In the genomic region with DNA sequence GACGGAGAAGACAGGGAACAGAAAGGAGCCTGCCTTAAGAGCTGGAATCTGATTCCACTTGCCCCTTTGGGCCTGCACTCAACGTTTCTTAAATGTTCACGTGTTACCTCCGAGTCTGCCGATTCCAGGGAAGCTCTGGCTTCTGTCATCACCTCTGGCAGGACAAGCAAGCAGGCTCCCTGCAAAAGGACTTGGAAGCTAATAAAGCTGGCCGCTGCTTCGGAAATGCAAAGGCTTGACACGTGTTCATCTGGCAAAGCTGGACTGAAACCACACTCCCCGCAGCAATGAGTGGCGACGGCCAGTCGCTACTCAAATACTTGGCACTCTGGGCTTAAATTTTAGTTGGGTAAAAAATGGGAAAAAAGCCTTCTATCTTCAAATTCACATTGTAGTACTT, we compare ENCODE assay signal across 13 cellular contexts.
DNase-seq lines count a peak whose midpoint lies in the region; ATAC-seq, FAIRE-seq and TF ChIP-seq lines count a peak whose summit lies in the region.
"Had no signal": no experiment of that assay in that cellular context is flagged by ENCODE, and none has a peak within 500 bp of the region (broad histone marks: within the 10 kb centered on the region; RNA-seq: fewer than 3 reads in every experiment).

No MANE protein-coding gene starts in this region.

- H3K4me3 ChIP-seq in BE2C (ENCODE audit: low read depth, low read length) = no peak overlapping the region
- no peak overlapping the region for H3K4me3 ChIP-seq in parathyroid adenoma (ENCODE audit: low read depth, low read length)
- H3K4me3 ChIP-seq: breast epithelium, left lung, thyroid gland had no signal

- peaks cover 18% of the 10 kb centered on the region for H3K79me2 ChIP-seq in parathyroid adenoma

- peak; percentile 81 for ATAC-seq in Right ventricle myocardium superior (ENCODE audit: poor library complexity)
- no peak for ATAC-seq in HG03108 (IDR thresholded peaks at IDR 0.05; ENCODE audit: unreplicated experiment)
- no peak for ATAC-seq in HG02981 (IDR thresholded peaks at IDR 0.05; ENCODE audit: unreplicated experiment)
- ATAC-seq: effector memory CD8-positive, alpha-beta T cell; left lung had no signal

- FAIRE-seq in D721Med (lab: Jason Lieb, UNC) = no peak

- intact Hi-C loops in Right ventricle myocardium superior (cut with DNase I) = no loop called here

- H3K9ac ChIP-seq in parathyroid adenoma = no peak overlapping the region

- H3K36me3 ChIP-seq in BE2C (no peaks in the 10 kb centered on the region), parathyroid adenoma (ENCODE audit: control insufficient read depth, insufficient read depth, low read length) (no peaks in the 10 kb centered on the region)
- H3K36me3 ChIP-seq: breast epithelium, left lung, thyroid gland had no signal

- no peak overlapping the region for H2AFZ ChIP-seq in parathyroid adenoma

- H3K27ac ChIP-seq in parathyroid adenoma = peak overlapping the region; percentile 11
- H3K27ac ChIP-seq: left lung, thyroid gland had no signal

- no peaks in the 10 kb centered on the region for H3K27me3 ChIP-seq in BE2C
- no peaks in the 10 kb centered on the region for H3K27me3 ChIP-seq in parathyroid adenoma (ENCODE audit: control insufficient read depth, insufficient read depth, low read length)
- H3K27me3 ChIP-seq: breast epithelium, left lung, thyroid gland had no signal

- DNase-seq in BE2C (peak; percentile 86), SK-N-DZ (ENCODE audit: low spot score) (peak; percentile 96), Right ventricle myocardium superior (peak; percentile 73), D721Med (ENCODE audit: insufficient read length, low spot score) (no peak)
- no peak for DNase-seq in activated CD4-positive, alpha-beta T cell treated with anti-CD3 and anti-CD28 coated beads, Interleukin-2, amount 50 U/mL, for 1 hour
- DNase-seq: effector memory CD8-positive, alpha-beta T cell; left lung; NCI-H226; thyroid gland had no signal

- H3K4me1 ChIP-seq in BE2C = peaks cover 54% of the 10 kb centered on the region
- H3K4me1 ChIP-seq in parathyroid adenoma = peaks cover 49% of the 10 kb centered on the region

- H3K9me3 ChIP-seq in BE2C = no peaks in the 10 kb centered on the region
- no peaks in the 10 kb centered on the region for H3K9me3 ChIP-seq in parathyroid adenoma (ENCODE audit: control insufficient read depth, low read length)
- H3K9me3 ChIP-seq: breast epithelium, left lung, thyroid gland had no signal

- no peak for TF ChIP-seq CTCF in BE2C (IDR thresholded peaks at IDR 0.05; ENCODE audit: low read depth, low read length)
- no peak for TF ChIP-seq CTCF in parathyroid adenoma (IDR thresholded peaks at IDR 0.05)
- TF ChIP-seq CTCF in D721Med (IDR thresholded peaks at IDR 0.05; ENCODE audit: insufficient read depth, missing control alignments) = no peak

- H3K4me2 ChIP-seq in parathyroid adenoma (ENCODE audit: low read length) = no peak overlapping the region

Comparison
In these comparisons a context has a peak if more than half of its experiments do, and no peak if none do; other contexts are left out.
1. DNase-seq: peak in BE2C (single experiment), SK-N-DZ (single experiment) and Right ventricle myocardium superior (single experiment); none in activated CD4-positive, alpha-beta T cell treated with anti-CD3 and anti-CD28 coated beads, Interleukin-2, amount 50 U/mL, for 1 hour (single experiment) and D721Med (single experiment).